In the genomic region with DNA sequence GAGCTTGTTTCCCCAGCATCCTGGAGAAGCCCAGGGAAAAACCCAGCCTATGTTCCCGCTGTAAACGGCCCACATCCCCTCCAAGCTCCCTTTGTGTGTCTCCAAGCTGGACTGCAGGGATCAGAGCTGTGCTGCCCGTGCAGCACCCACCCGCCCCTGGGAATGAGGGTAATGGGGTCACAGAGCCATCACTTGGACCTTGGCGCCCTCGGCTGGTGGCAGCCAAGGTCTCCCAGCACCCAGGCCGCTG, we compare ENCODE assay signal across 1 cellular context.
TF ChIP-seq lines count a peak whose summit lies in the region.

No MANE protein-coding gene starts in this region.

TF ChIP-seq in HepG2, 621 proteins besides CTCF, POLR2A, EP300 and RAD21 (continued from another document and continues in another):
- TF ChIP-seq, protein P1, sequence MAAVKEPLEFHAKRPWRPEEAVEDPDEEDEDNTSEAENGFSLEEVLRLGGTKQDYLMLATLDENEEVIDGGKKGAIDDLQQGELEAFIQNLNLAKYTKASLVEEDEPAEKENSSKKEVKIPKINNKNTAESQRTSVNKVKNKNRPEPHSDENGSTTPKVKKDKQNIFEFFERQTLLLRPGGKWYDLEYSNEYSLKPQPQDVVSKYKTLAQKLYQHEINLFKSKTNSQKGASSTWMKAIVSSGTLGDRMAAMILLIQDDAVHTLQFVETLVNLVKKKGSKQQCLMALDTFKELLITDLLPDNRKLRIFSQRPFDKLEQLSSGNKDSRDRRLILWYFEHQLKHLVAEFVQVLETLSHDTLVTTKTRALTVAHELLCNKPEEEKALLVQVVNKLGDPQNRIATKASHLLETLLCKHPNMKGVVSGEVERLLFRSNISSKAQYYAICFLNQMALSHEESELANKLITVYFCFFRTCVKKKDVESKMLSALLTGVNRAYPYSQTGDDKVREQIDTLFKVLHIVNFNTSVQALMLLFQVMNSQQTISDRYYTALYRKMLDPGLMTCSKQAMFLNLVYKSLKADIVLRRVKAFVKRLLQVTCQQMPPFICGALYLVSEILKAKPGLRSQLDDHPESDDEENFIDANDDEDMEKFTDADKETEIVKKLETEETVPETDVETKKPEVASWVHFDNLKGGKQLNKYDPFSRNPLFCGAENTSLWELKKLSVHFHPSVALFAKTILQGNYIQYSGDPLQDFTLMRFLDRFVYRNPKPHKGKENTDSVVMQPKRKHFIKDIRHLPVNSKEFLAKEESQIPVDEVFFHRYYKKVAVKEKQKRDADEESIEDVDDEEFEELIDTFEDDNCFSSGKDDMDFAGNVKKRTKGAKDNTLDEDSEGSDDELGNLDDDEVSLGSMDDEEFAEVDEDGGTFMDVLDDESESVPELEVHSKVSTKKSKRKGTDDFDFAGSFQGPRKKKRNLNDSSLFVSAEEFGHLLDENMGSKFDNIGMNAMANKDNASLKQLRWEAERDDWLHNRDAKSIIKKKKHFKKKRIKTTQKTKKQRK (IDR thresholded peaks at IDR 0.05; ENCODE audit: low read length) = no peak
- TF ChIP-seq LCORL (IDR thresholded peaks at IDR 0.05) (no peak), LCORL (CRISPR knock-in tag; IDR thresholded peaks at IDR 0.05) (no peak; the same call in 1 of the 2 replicates), HDAC1 (CRISPR knock-in tag; IDR thresholded peaks at IDR 0.05) (0 out of 2 replicates have a peak, but pooled peaks have one; percentile 36), MYPOP (CRISPR knock-in tag; IDR thresholded peaks at IDR 0.05) (peak; percentile 36; the same call in 1 of the 2 replicates), NR2C2 (CRISPR knock-in tag; IDR thresholded peaks at IDR 0.05; ENCODE audit: borderline replicate concordance) (peak; percentile 50; the same call in 1 of the 2 replicates), ZNF550 (CRISPR knock-in tag; IDR thresholded peaks at IDR 0.05; ENCODE audit: borderline replicate concordance) (peak; percentile 49; the same call in 1 of the 2 replicates), HNF4G (IDR thresholded peaks at IDR 0.05; ENCODE audit: borderline replicate concordance, low read depth, low read length) (0 out of 2 replicates have a peak, but pooled peaks have one; percentile 9), HNF4G (CRISPR knock-in tag; IDR thresholded peaks at IDR 0.05; ENCODE audit: borderline replicate concordance, low read depth) (no peak), ZBED4 (CRISPR knock-in tag; IDR thresholded peaks at IDR 0.05; ENCODE audit: borderline replicate concordance) (peak; percentile 57; the same call in 1 of the 2 replicates), THAP7 (CRISPR knock-in tag; IDR thresholded peaks at IDR 0.05) (peak; percentile 76; the same call in 1 of the 2 replicates), ZNF432 (CRISPR knock-in tag; IDR thresholded peaks at IDR 0.05; ENCODE audit: borderline replicate concordance) (no peak), STAT5B (CRISPR knock-in tag; IDR thresholded peaks at IDR 0.05) (0 out of 2 replicates have a peak, but pooled peaks have one; percentile 34), ZNF644 (CRISPR knock-in tag; IDR thresholded peaks at IDR 0.05; ENCODE audit: low read depth) (0 out of 2 replicates have a peak, but pooled peaks have one; percentile 42), KLF11 (CRISPR knock-in tag; IDR thresholded peaks at IDR 0.05) (peak; percentile 59; the same call in 1 of the 2 replicates), SSRP1 (CRISPR knock-in tag; IDR thresholded peaks at IDR 0.05) (0 out of 2 replicates have a peak, but pooled peaks have one; percentile 3), ZBTB42 (CRISPR knock-in tag; IDR thresholded peaks at IDR 0.05) (0 out of 2 replicates have a peak, but pooled peaks have one; percentile 29), ZBTB4 (CRISPR knock-in tag; IDR thresholded peaks at IDR 0.05; ENCODE audit: borderline replicate concordance) (no peak), ZNF143 (CRISPR knock-in tag; IDR thresholded peaks at IDR 0.05) (0 out of 2 replicates have a peak, but pooled peaks have one; percentile 30), ZNF543 (CRISPR knock-in tag; IDR thresholded peaks at IDR 0.05) (no peak), PHF21A (CRISPR knock-in tag; IDR thresholded peaks at IDR 0.05) (0 out of 2 replicates have a peak, but pooled peaks have one; percentile 15), PPARG (CRISPR knock-in tag; conservative IDR thresholded peaks at IDR 0.05) (peak; percentile 51; the same call in 1 of the 2 replicates), RARA (CRISPR knock-in tag; IDR thresholded peaks at IDR 0.05) (peak; percentile 69), ZNF879 (CRISPR knock-in tag; IDR thresholded peaks at IDR 0.05) (no peak), MAZ (IDR thresholded peaks at IDR 0.05; ENCODE audit: borderline replicate concordance, low read depth, low read length) (0 out of 2 replicates have a peak, but pooled peaks have one; percentile 27), MAZ (CRISPR knock-in tag; IDR thresholded peaks at IDR 0.05; ENCODE audit: low read depth) (0 out of 2 replicates have a peak, but pooled peaks have one; percentile 17), EZH2 (conservative IDR thresholded peaks at IDR 0.05; ENCODE audit: low read depth, low read length) (no peak), FOXA3 (CRISPR knock-in tag; IDR thresholded peaks at IDR 0.05) (0 out of 2 replicates have a peak, but pooled peaks have one; percentile 19), RFXANK (CRISPR knock-in tag; IDR thresholded peaks at IDR 0.05) (0 out of 2 replicates have a peak, but pooled peaks have one; percentile 8), KAT2B (IDR thresholded peaks at IDR 0.05; ENCODE audit: borderline replicate concordance, low read depth, low read length) (no peak), BORCS8-MEF2B (CRISPR knock-in tag; IDR thresholded peaks at IDR 0.05) (peak; percentile 19; the same call in 1 of the 2 replicates), NFRKB (IDR thresholded peaks at IDR 0.05) (no peak), HNF4A (CRISPR knock-in tag; IDR thresholded peaks at IDR 0.05) (peak; percentile 51), EHMT2 (IDR thresholded peaks at IDR 0.05; ENCODE audit: borderline replicate concordance, low read depth, low read length) (no peak), AKAP8 (CRISPR knock-in tag; IDR thresholded peaks at IDR 0.05) (no peak), HNRNPL (IDR thresholded peaks at IDR 0.05; ENCODE audit: low read depth, low read length) (peak; percentile 81; the same call in 1 of the 2 replicates), PAXIP1 (CRISPR knock-in tag; conservative IDR thresholded peaks at IDR 0.05) (peak; percentile 32; the same call in 1 of the 2 replicates), SP5 (CRISPR knock-in tag; IDR thresholded peaks at IDR 0.05; ENCODE audit: borderline replicate concordance, low read depth) (peak; percentile 40; the same call in 1 of the 2 replicates)
- TF ChIP-seq, protein P2, sequence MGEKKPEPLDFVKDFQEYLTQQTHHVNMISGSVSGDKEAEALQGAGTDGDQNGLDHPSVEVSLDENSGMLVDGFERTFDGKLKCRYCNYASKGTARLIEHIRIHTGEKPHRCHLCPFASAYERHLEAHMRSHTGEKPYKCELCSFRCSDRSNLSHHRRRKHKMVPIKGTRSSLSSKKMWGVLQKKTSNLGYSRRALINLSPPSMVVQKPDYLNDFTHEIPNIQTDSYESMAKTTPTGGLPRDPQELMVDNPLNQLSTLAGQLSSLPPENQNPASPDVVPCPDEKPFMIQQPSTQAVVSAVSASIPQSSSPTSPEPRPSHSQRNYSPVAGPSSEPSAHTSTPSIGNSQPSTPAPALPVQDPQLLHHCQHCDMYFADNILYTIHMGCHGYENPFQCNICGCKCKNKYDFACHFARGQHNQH (CRISPR knock-in tag; IDR thresholded peaks at IDR 0.05) = 0 out of 2 replicates have a peak, but pooled peaks have one; percentile 36
- TF ChIP-seq, protein P3, sequence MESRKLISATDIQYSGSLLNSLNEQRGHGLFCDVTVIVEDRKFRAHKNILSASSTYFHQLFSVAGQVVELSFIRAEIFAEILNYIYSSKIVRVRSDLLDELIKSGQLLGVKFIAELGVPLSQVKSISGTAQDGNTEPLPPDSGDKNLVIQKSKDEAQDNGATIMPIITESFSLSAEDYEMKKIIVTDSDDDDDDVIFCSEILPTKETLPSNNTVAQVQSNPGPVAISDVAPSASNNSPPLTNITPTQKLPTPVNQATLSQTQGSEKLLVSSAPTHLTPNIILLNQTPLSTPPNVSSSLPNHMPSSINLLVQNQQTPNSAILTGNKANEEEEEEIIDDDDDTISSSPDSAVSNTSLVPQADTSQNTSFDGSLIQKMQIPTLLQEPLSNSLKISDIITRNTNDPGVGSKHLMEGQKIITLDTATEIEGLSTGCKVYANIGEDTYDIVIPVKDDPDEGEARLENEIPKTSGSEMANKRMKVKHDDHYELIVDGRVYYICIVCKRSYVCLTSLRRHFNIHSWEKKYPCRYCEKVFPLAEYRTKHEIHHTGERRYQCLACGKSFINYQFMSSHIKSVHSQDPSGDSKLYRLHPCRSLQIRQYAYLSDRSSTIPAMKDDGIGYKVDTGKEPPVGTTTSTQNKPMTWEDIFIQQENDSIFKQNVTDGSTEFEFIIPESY (CRISPR knock-in tag; IDR thresholded peaks at IDR 0.05) = peak; percentile 95
